Comparison of ENCODE assay signal across 17 cellular contexts in genomic region chr5:143479394-143479793, GRCh38.
"Had no signal": no experiment of that assay in that cellular context is flagged by ENCODE, and none has a peak within 500 bp of the region (broad histone marks: within the 10 kb centered on the region; RNA-seq: fewer than 3 reads in every experiment).

No MANE protein-coding gene starts in this region.

- H3K27me3 ChIP-seq: brain microvascular endothelial cell, dorsolateral prefrontal cortex, transverse colon, vagina had no signal

- H3K36me3 ChIP-seq: brain microvascular endothelial cell, transverse colon, vagina had no signal

- DNase-seq: activated B cell treated with CpG ODN at 0.5 μM for 24 hours; activated CD4-positive, alpha-beta T cell treated with anti-CD3 and anti-CD28 coated beads, Interleukin-2, amount 10 ng/mL, durations not matched to agents 24 days and 14 days; activated naive CD8-positive, alpha-beta T cell treated with anti-CD3 and anti-CD28 coated beads for 36 hours; brain microvascular endothelial cell; dorsolateral prefrontal cortex; endodermal cell; kidney; left ventricle myocardium superior; mesenchymal stem cell; retina; stimulated activated CD4-positive, alpha-beta T cell treated with anti-CD3 and anti-CD28 coated beads, Interleukin-4, amount 100 ng/mL, for 4 hours; stimulated activated CD8-positive, alpha-beta memory T cell treated with anti-CD3 and anti-CD28 coated beads, Interleukin-4, amount 100 ng/mL, for 48 hours; stimulated activated naive CD4-positive, alpha-beta T cell treated with Interleukin-2 at 50 U/mL for 16 hours; transverse colon had no signal

- H3K9me3 ChIP-seq: transverse colon, vagina had no signal

- ATAC-seq: left ventricle myocardium superior; natural killer cell treated with Interleukin-12 subunit alpha and Interleukin-12 subunit beta and Interleukin-15 and Interleukin-18, amount 100 ng/mL, for 72 hours had no signal

- H3K27ac ChIP-seq: brain microvascular endothelial cell, dorsolateral prefrontal cortex, skin epidermis, transverse colon, vagina had no signal

- H3K4me3 ChIP-seq: dorsolateral prefrontal cortex, skin epidermis, transverse colon, vagina had no signal

- H3K4me1 ChIP-seq: transverse colon, vagina had no signal
